Comparison of ENCODE assay signal across 24 cellular contexts in the genomic region with DNA sequence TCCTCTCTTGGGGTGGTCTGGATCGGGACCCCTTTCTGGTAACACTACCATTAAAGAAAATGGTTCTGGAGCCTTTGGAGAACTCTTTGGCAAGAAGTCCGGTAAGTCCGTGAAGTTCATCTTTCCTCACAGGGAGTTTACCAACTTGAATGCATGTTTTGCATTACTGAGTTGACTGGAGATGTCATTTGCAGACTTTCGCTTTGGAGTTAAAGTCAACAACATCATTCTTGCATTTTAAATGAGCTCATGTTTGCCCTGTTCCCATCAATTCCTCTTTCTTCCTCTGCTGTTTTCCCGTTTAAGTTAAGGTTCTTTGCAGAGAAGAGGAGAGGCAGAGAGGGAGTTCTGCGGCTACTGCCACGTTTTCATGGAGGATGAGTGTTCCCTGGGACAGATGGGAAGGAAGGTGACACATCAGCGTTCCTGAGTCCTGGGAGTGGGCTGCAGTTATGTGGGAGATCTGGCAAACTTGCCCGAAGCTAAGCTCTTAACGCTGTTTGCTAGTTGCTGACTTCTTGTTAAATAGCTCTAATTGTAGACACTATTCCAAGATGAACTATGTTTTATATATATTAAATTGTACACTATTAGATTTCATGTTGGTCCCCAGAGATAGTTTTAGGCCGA.
"Had no signal": no experiment of that assay in that cellular context is flagged by ENCODE, and none has a peak within 500 bp of the region (broad histone marks: within the 10 kb centered on the region; RNA-seq: fewer than 3 reads in every experiment).

No MANE protein-coding gene starts in this region.

- H3K4me1 ChIP-seq: ascending aorta, gastrocnemius medialis, stomach, thyroid gland had no signal

- H3K4me3 ChIP-seq: ascending aorta, gastrocnemius medialis, hepatocyte, sigmoid colon, stomach, thyroid gland had no signal

- H3K27me3 ChIP-seq: ascending aorta, gastrocnemius medialis, hepatocyte, neutrophil, sigmoid colon, stomach, thyroid gland had no signal

- H3K36me3 ChIP-seq: ascending aorta, gastrocnemius medialis, neutrophil, sigmoid colon, stomach, thyroid gland had no signal

- H3K27ac ChIP-seq: ascending aorta, gastrocnemius medialis, hepatocyte, neutrophil, sigmoid colon, stomach, thyroid gland had no signal

- H3K27ac Mint-ChIP-seq: activated naive CD4-positive, alpha-beta T cell treated with anti-CD3 and anti-CD28 coated beads, Interleukin-2, amount 10 ng/mL, durations not matched to agents 7 days and 5 days; activated naive CD8-positive, alpha-beta T cell treated with anti-CD3 and anti-CD28 coated beads, Interleukin-2, amount 10 ng/mL, durations not matched to agents 7 days and 5 days; effector memory CD8-positive, alpha-beta T cell; natural killer cell; stimulated activated naive B cell treated with anti-CD40 and anti-IgM and Interleukin-4, amounts not matched to agents 10 μg/mL and 1 μg/mL and 100 μg/mL, for 72 hours; T-helper 2 cell treated with Interferon-gamma antibody and Interleukin-4, amounts not matched to agents 5 μg/mL and 100 μg/mL, for 36 hours had no signal

- H3K9me3 ChIP-seq: ascending aorta, gastrocnemius medialis, neutrophil, sigmoid colon, stomach, thyroid gland had no signal

- H3K36me3 Mint-ChIP-seq: activated naive CD4-positive, alpha-beta T cell treated with anti-CD3 and anti-CD28 coated beads, Interleukin-2, amount 10 ng/mL, durations not matched to agents 7 days and 5 days; activated naive CD8-positive, alpha-beta T cell treated with anti-CD3 and anti-CD28 coated beads, Interleukin-2, amount 10 ng/mL, durations not matched to agents 7 days and 5 days; natural killer cell had no signal

- H3K9me3 Mint-ChIP-seq: activated naive CD4-positive, alpha-beta T cell treated with anti-CD3 and anti-CD28 coated beads, Interleukin-2, amount 10 ng/mL, durations not matched to agents 7 days and 5 days; stimulated activated naive B cell treated with anti-CD40 and anti-IgM and Interleukin-4, amounts not matched to agents 10 μg/mL and 1 μg/mL and 100 μg/mL, for 72 hours; T-helper 2 cell treated with Interferon-gamma antibody and Interleukin-4, amounts not matched to agents 5 μg/mL and 100 μg/mL, for 36 hours had no signal

- H3K27me3 Mint-ChIP-seq: activated naive CD4-positive, alpha-beta T cell treated with anti-CD3 and anti-CD28 coated beads, Interleukin-2, amount 10 ng/mL, durations not matched to agents 7 days and 5 days had no signal

- H3K4me1 Mint-ChIP-seq: activated naive CD4-positive, alpha-beta T cell treated with anti-CD3 and anti-CD28 coated beads, Interleukin-2, amount 10 ng/mL, durations not matched to agents 7 days and 5 days; activated naive CD8-positive, alpha-beta T cell treated with anti-CD3 and anti-CD28 coated beads, Interleukin-2, amount 10 ng/mL, durations not matched to agents 7 days and 5 days; natural killer cell; stimulated activated naive B cell treated with anti-CD40 and anti-IgM and Interleukin-4, amounts not matched to agents 10 μg/mL and 1 μg/mL and 100 μg/mL, for 72 hours had no signal

- ATAC-seq: effector memory CD8-positive, alpha-beta T cell; gastrocnemius medialis; left cardiac atrium; natural killer cell; stimulated activated naive B cell treated with anti-CD40 and anti-IgM and Interleukin-4, amounts not matched to agents 10 μg/mL and 1 μg/mL and 100 μg/mL, for 72 hours had no signal

- H3K4me3 Mint-ChIP-seq: activated naive CD4-positive, alpha-beta T cell treated with anti-CD3 and anti-CD28 coated beads, Interleukin-2, amount 10 ng/mL, durations not matched to agents 7 days and 5 days; activated naive CD8-positive, alpha-beta T cell treated with anti-CD3 and anti-CD28 coated beads, Interleukin-2, amount 10 ng/mL, durations not matched to agents 7 days and 5 days; effector memory CD8-positive, alpha-beta T cell; natural killer cell; stimulated activated naive B cell treated with anti-CD40 and anti-IgM and Interleukin-4, amounts not matched to agents 10 μg/mL and 1 μg/mL and 100 μg/mL, for 72 hours; T-helper 2 cell treated with Interferon-gamma antibody and Interleukin-4, amounts not matched to agents 5 μg/mL and 100 μg/mL, for 36 hours had no signal

- DNase-seq: activated CD4-positive, alpha-beta T cell treated with anti-CD3 and anti-CD28 coated beads for 48 hours; activated CD4-positive, alpha-beta T cell treated with anti-CD3 and anti-CD28 coated beads, Interleukin-2, amount 50 U/mL, for 48 hours; activated CD8-positive, alpha-beta memory T cell treated with anti-CD3 and anti-CD28 coated beads for 24 hours; activated effector memory CD4-positive, alpha-beta T cell treated with Interleukin-2 at 50 U/mL for 16 hours; activated naive CD4-positive, alpha-beta T cell treated with anti-CD3 and anti-CD28 coated beads, Interleukin-2, amount 10 ng/mL, durations not matched to agents 7 days and 5 days; activated naive CD8-positive, alpha-beta T cell treated with anti-CD3 and anti-CD28 coated beads, Interleukin-2, amount 10 ng/mL, durations not matched to agents 7 days and 5 days; caudate nucleus; cortex of kidney; effector memory CD8-positive, alpha-beta T cell; gastrocnemius medialis; glutamatergic neuron; left cardiac atrium; natural killer cell; sigmoid colon; stimulated activated CD4-positive, alpha-beta T cell treated with anti-CD3 and anti-CD28 coated beads, Interleukin-15, amount 100 ng/mL, for 24 hours; stimulated activated CD4-positive, alpha-beta T cell treated with anti-CD3 and anti-CD28 coated beads, Interleukin-2, amount 100 ng/mL, for 24 hours; stimulated activated naive B cell treated with anti-CD40 and anti-IgM and Interleukin-4, amounts not matched to agents 10 μg/mL and 1 μg/mL and 100 μg/mL, for 72 hours; stomach; T-helper 1 cell; thyroid gland had no signal
